Comparison of ENCODE assay signal across 12 cellular contexts in the genomic region with DNA sequence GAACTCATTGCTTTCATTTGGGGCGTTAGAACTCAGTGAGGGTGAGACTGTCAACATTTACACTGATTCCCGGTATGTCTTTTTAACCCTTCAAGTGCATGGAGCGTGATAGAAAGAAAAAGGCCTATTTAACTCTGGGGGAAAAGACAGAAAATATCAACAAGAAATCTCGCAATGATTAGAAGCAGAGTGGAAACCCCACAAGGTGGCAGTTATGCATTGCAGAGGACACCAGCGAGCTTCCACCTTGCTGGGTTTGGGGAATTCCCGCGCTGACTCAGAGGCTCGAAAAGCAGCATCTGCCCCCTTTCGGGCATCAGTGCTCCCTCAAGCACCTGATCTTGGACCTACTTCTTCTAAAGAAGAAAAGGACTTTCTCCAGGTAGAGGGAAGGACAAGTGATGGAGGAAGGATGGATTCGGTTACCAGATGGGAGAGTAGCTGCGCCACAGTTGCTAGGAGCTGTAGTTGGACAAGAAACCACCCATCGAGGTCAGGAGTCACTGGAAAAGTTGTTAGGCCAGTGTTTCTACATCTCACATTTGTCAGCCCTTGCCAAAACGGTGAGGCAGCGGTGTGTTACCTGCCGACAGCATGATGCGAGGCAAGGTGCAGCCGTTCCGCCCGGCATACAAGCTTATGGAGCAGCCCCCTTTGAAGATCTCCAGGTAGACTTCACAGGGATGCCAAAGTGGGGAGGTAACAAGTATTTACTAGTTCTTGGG. TPM values are rescaled to one million over a fixed set of nuclear protein-coding genes. Genes with fewer than 3 reads are reported as not detected.
A peak's percentile ranks its signal among the peaks of the same experiment; 100 is the strongest.
DNase-seq lines count a peak whose midpoint lies in the region; ATAC-seq, FAIRE-seq and TF ChIP-seq lines count a peak whose summit lies in the region.
"Not testable (repeated sequence)": the region's sequence is repeated elsewhere in the genome, so short reads cannot be mapped to it uniquely, and the experiment has no call there.
"Had no signal": no experiment of that assay in that cellular context is flagged by ENCODE, and none has a peak within 500 bp of the region (broad histone marks: within the 10 kb centered on the region; RNA-seq: fewer than 3 reads in every experiment).

No MANE protein-coding gene starts in this region.

- not testable (repeated sequence) for FAIRE-seq in bronchial epithelial cell (lab: Jason Lieb, UNC)

- not testable (repeated sequence) for H3K27ac Mint-ChIP-seq in activated CD4-positive, alpha-beta memory T cell treated with anti-CD3 and anti-CD28 coated beads for 36 hours

- peak overlapping the region; percentile 60 for H3K4me2 ChIP-seq in PC-9

- H3K4me1 Mint-ChIP-seq in activated CD4-positive, alpha-beta memory T cell treated with anti-CD3 and anti-CD28 coated beads for 36 hours (ENCODE audit: low read depth) = not testable (repeated sequence)

- TF ChIP-seq CTCF in GM12872 (IDR thresholded peaks at IDR 0.05; ENCODE audit: insufficient read depth, low read depth, low read length) (peak; percentile 43; the same call in 2 of the 3 replicates), PC-9 (conservative IDR thresholded peaks at IDR 0.05) (peak; percentile 71), bronchial epithelial cell (IDR thresholded peaks at IDR 0.05; ENCODE audit: insufficient read depth, low read length, severe bottlenecking) (peak; percentile 51)

- H3K4me3 Mint-ChIP-seq in activated CD4-positive, alpha-beta memory T cell treated with anti-CD3 and anti-CD28 coated beads for 36 hours = not testable (repeated sequence)

- H3K27me3 ChIP-seq in HUES48 (ENCODE audit: control insufficient read depth, insufficient read depth, low read length); PC-9 (ENCODE audit: insufficient read depth, low read depth); bronchial epithelial cell (ENCODE audit: control insufficient read depth, insufficient read depth, low read length): not testable (repeated sequence)

- H3K27me3 Mint-ChIP-seq in activated CD4-positive, alpha-beta memory T cell treated with anti-CD3 and anti-CD28 coated beads for 36 hours = not testable (repeated sequence)

- not testable (repeated sequence) for ATAC-seq in stimulated activated naive CD8-positive, alpha-beta T cell treated with anti-CD3 and anti-CD28 coated beads, Interleukin-15, Interleukin-2, amounts not matched to agents 100 U/mL and 50 U/mL, for 24 hours

- H3K36me3 Mint-ChIP-seq in activated CD4-positive, alpha-beta memory T cell treated with anti-CD3 and anti-CD28 coated beads for 36 hours = not testable (repeated sequence)

- H3K4me1 ChIP-seq in HUES48 (ENCODE audit: control insufficient read depth, insufficient read depth, low read length) = not testable (repeated sequence)
- peaks cover 60% of the 10 kb centered on the region for H3K4me1 ChIP-seq in PC-9 (replicated peaks; ENCODE audit: insufficient read depth)

- not testable (repeated sequence) for H3K4me3 ChIP-seq in HUES48 (ENCODE audit: low read depth, low read length); bronchial epithelial cell (ENCODE audit: low read depth, low read length)
- peak overlapping the region; percentile 4; the same call in 1 of the 2 replicates for H3K4me3 ChIP-seq in PC-9

- not testable (repeated sequence) for H3K9me3 Mint-ChIP-seq in activated CD4-positive, alpha-beta memory T cell treated with anti-CD3 and anti-CD28 coated beads for 36 hours

- H3K9ac ChIP-seq in HUES48 (ENCODE audit: low read depth, low read length) = not testable (repeated sequence)

- H3K9me3 ChIP-seq in HUES48 (ENCODE audit: control insufficient read depth, insufficient read depth, low read length); PC-9 (ENCODE audit: insufficient read depth, low read depth): not testable (repeated sequence)

- CTCF ChIA-PET in PC-9 (lab: Charles Lee); activated CD4-positive, alpha-beta memory T cell treated with anti-CD3 and anti-CD28 coated beads for 36 hours (lab: Charles Lee): not testable (repeated sequence)

- intact Hi-C loops in PC-9 (cut with micrococcal nuclease; ENCODE audit: unreplicated experiment) = loop anchor here (1.0 to 2.0 kb wide), 3 partner anchors 58 to 254 kb away; partner anchors contain the start of gene OXTR
- intact Hi-C loops in activated CD4-positive, alpha-beta memory T cell treated with anti-CD3 and anti-CD28 coated beads for 36 hours (cut with micrococcal nuclease) = not testable (repeated sequence)

- not testable (repeated sequence) for BruUV-seq in PC-9 (replicated peaks; lab: Mats Ljungman, UMichigan)

- not testable (repeated sequence) for H3K79me2 ChIP-seq in PC-9 (ENCODE audit: low read depth)

- H2AFZ ChIP-seq in PC-9 = peak overlapping the region; percentile 69; the same call in 1 of the 2 replicates

- not testable (repeated sequence) for H3K9me2 ChIP-seq in PC-9 (ENCODE audit: insufficient read depth)

- not testable (repeated sequence) for H3K36me3 ChIP-seq in HUES48 (ENCODE audit: control insufficient read depth, insufficient read depth, low read length); PC-9 (ENCODE audit: low read depth); bronchial epithelial cell (ENCODE audit: control insufficient read depth, insufficient read depth, low read length)

- peaks cover 25% of the 10 kb centered on the region for H3F3A ChIP-seq in PC-9 (ENCODE audit: insufficient read depth, low read depth)

- H3K27ac ChIP-seq in HUES48 (ENCODE audit: low read depth, low read length) (peak overlapping the region; percentile 27), PC-9 (peak overlapping the region; percentile 61)

- DNase-seq in COLO668 (lab: John Stamatoyannopoulos, UW; ENCODE audit: unreplicated experiment) = peak; percentile 20
- DNase-seq in PC-9 = peak; percentile 64 to 68
- peak; percentile 49 for DNase-seq in activated CD4-positive, alpha-beta memory T cell treated with anti-CD3 and anti-CD28 coated beads for 36 hours
- DNase-seq in bronchial epithelial cell (ENCODE audit: low read depth) = peak; percentile 57
- DNase-seq in kidney tubule cell (ENCODE audit: low spot score) = peak; percentile 57
- peak; percentile 6 for DNase-seq in stimulated activated naive CD8-positive, alpha-beta T cell treated with anti-CD3 and anti-CD28 coated beads, Interleukin-15, Interleukin-2, amounts not matched to agents 100 U/mL and 50 U/mL, for 24 hours

- not testable (repeated sequence) for H4K20me1 ChIP-seq in PC-9 (ENCODE audit: insufficient read depth)

- POLR2A ChIA-PET in PC-9 (lab: Charles Lee; ENCODE audit: unreplicated experiment); activated CD4-positive, alpha-beta memory T cell treated with anti-CD3 and anti-CD28 coated beads for 36 hours (lab: Charles Lee): not testable (repeated sequence)

RNA-seq across cellular contexts. Expression of gene SSUH2, which starts 38.4 kb away (rescaled TPM):
- 1.6 and 6.1 TPM in 2 replicates for total RNA-seq in PC-9 (2021)
- total RNA-seq in activated CD4-positive, alpha-beta memory T cell treated with anti-CD3 and anti-CD28 coated beads for 36 hours = not detected
- 0.13 and 0.26 TPM in 2 replicates for total RNA-seq in bronchial epithelial cell
- total RNA-seq: naive thymus-derived CD8-positive, alpha-beta T cell had no signal

RNA-seq across cellular contexts. Expression of gene CAV3, which starts 50.6 kb away (rescaled TPM):
- total RNA-seq in PC-9 (2021) (0.24 TPM in 1 of 2 replicates, not detected in the other), bronchial epithelial cell (0.13 TPM in 1 of 2 replicates, not detected in the other)
- not detected for total RNA-seq in activated CD4-positive, alpha-beta memory T cell treated with anti-CD3 and anti-CD28 coated beads for 36 hours
- total RNA-seq: mesenteric fat pad; naive thymus-derived CD8-positive, alpha-beta T cell; spleen; transverse colon had no signal

Comparison
In these comparisons a context has a peak if more than half of its experiments do, and no peak if none do; other contexts are left out.
1. DNase-seq: peak in every context shown above with its lines; median percentile 66 in PC-9; 57 in bronchial epithelial cell; 57 in kidney tubule cell; 49 in activated CD4-positive, alpha-beta memory T cell treated with anti-CD3 and anti-CD28 coated beads for 36 hours; 20 in COLO668; 6 in stimulated activated naive CD8-positive, alpha-beta T cell treated with anti-CD3 and anti-CD28 coated beads, Interleukin-15, Interleukin-2, amounts not matched to agents 100 U/mL and 50 U/mL, for 24 hours.